ENCODE assay signal across 8 cellular contexts in genomic region chr5:54867310-54867944, GRCh38.
DNase-seq lines count a peak whose midpoint lies in the region; ATAC-seq and TF ChIP-seq lines count a peak whose summit lies in the region.

No MANE protein-coding gene starts in this region.

- TF ChIP-seq CTCF in epithelial cell of proximal tubule (conservative IDR thresholded peaks at IDR 0.05; ENCODE audit: low read depth, low read length) (peak; percentile 57), neural cell (IDR thresholded peaks at IDR 0.05; ENCODE audit: poor library complexity, severe bottlenecking) (peak; percentile 76)

- no peak for ATAC-seq in HG03571 (IDR thresholded peaks at IDR 0.05; ENCODE audit: unreplicated experiment)
- no peak for ATAC-seq in HG03460 (IDR thresholded peaks at IDR 0.05; ENCODE audit: unreplicated experiment)

- H2AFZ ChIP-seq in neural cell (ENCODE audit: low read depth, low read length) = no peak overlapping the region

- no peak overlapping the region for H3K4me2 ChIP-seq in neural cell (ENCODE audit: low read length)

- H3F3A ChIP-seq in neural cell (ENCODE audit: insufficient read depth, low read length, poor library complexity, severe bottlenecking) = no peaks in the 10 kb centered on the region

- no peaks in the 10 kb centered on the region for H3K9me3 ChIP-seq in SK-N-MC (ENCODE audit: low read depth, low read length)
- H3K9me3 ChIP-seq in neural cell (ENCODE audit: low read length) = no peaks in the 10 kb centered on the region

- no peaks in the 10 kb centered on the region for H3K9me2 ChIP-seq in neural cell (ENCODE audit: insufficient read depth, low read length)

- H3K79me2 ChIP-seq in neural cell (replicated peaks; ENCODE audit: insufficient read depth, low read length) = no peaks in the 10 kb centered on the region

- TF ChIP-seq EP300 in Ishikawa (IDR thresholded peaks at IDR 0.05; ENCODE audit: borderline replicate concordance) (no peak), neural cell (conservative IDR thresholded peaks at IDR 0.05; ENCODE audit: poor library complexity, severe bottlenecking) (no peak)

- no peaks in the 10 kb centered on the region for H4K20me1 ChIP-seq in neural cell (ENCODE audit: insufficient read depth)

- peak; percentile 29 for DNase-seq in DMS114 treated with DMSO at 0.1 percent for 48 hours (lab: John Stamatoyannopoulos, UW; ENCODE audit: unreplicated experiment)
- peak; percentile 87 for DNase-seq in SK-N-MC (ENCODE audit: low read depth, low spot score)
- DNase-seq in epithelial cell of proximal tubule (ENCODE audit: low read depth) = no peak
- no peak for DNase-seq in activated T-cell treated with anti-CD3 and anti-CD28 coated beads for 4 hours

- H3K9ac ChIP-seq in SK-N-MC (ENCODE audit: insufficient read length) = peak overlapping the region; percentile 51
- no peak overlapping the region for H3K9ac ChIP-seq in neural cell (ENCODE audit: low read length)

- peak; percentile 60 for TF ChIP-seq RAD21 in Ishikawa (IDR thresholded peaks at IDR 0.05; ENCODE audit: low read depth)
- peak; percentile 72 for TF ChIP-seq RAD21 in neural cell (conservative IDR thresholded peaks at IDR 0.05)

- H3K27ac ChIP-seq in SK-N-MC (peak overlapping the region; percentile 56), neural cell (ENCODE audit: low read length) (no peak overlapping the region)

- no peaks in the 10 kb centered on the region for H3K27me3 ChIP-seq in neural cell (ENCODE audit: insufficient read depth, low read depth, low read length)

- no peaks in the 10 kb centered on the region for H3K36me3 ChIP-seq in SK-N-MC (ENCODE audit: insufficient read depth, low read length)
- no peaks in the 10 kb centered on the region for H3K36me3 ChIP-seq in neural cell (ENCODE audit: insufficient read depth, low read length)

- peak overlapping the region; percentile 66 for H3K4me3 ChIP-seq in SK-N-MC
- H3K4me3 ChIP-seq in epithelial cell of proximal tubule (ENCODE audit: low read depth, low read length) = no peak overlapping the region
- H3K4me3 ChIP-seq in neural cell (ENCODE audit: low read length) = no peak overlapping the region

TF ChIP-seq in Ishikawa, 13 proteins besides CTCF, POLR2A, EP300 and RAD21:
- TF ChIP-seq MAX (IDR thresholded peaks at IDR 0.05) (no peak), TEAD4 (IDR thresholded peaks at IDR 0.05) (no peak), CREB1 (IDR thresholded peaks at IDR 0.05; ENCODE audit: low read depth) (no peak), ZBTB7A (IDR thresholded peaks at IDR 0.05; ENCODE audit: low read depth) (no peak), FOXM1 (IDR thresholded peaks at IDR 0.05; ENCODE audit: borderline replicate concordance, low read depth) (no peak), USF1 (IDR thresholded peaks at IDR 0.05) (no peak), TAF1 (IDR thresholded peaks at IDR 0.05; ENCODE audit: low read depth) (no peak), YY1 (IDR thresholded peaks at IDR 0.05; ENCODE audit: low read depth) (no peak), REST (IDR thresholded peaks at IDR 0.05; ENCODE audit: low read depth) (no peak), CEBPB (IDR thresholded peaks at IDR 0.05) (no peak), TCF12 (IDR thresholded peaks at IDR 0.05; ENCODE audit: low read depth) (no peak), EGR1 (IDR thresholded peaks at IDR 0.05) (no peak), NFIC (IDR thresholded peaks at IDR 0.05) (no peak)

TF ChIP-seq in neural cell, 6 proteins besides CTCF, POLR2A, EP300 and RAD21:
- TF ChIP-seq TAF1 (IDR thresholded peaks at IDR 0.05; ENCODE audit: low read depth) = no peak
- TF ChIP-seq SMC3 (conservative IDR thresholded peaks at IDR 0.05; ENCODE audit: poor library complexity) = peak; percentile 80

Comparison
In these comparisons a context has a peak if more than half of its experiments do, and no peak if none do; other contexts are left out.
1. DNase-seq: peak in DMS114 treated with DMSO at 0.1 percent for 48 hours (single experiment) and SK-N-MC (single experiment); none in epithelial cell of proximal tubule (single experiment) and activated T-cell treated with anti-CD3 and anti-CD28 coated beads for 4 hours (single experiment).